26 cellular contexts compared by ENCODE assay signal in genomic region chr1:107145637-107146036, GRCh38. TPM values are rescaled to one million over a fixed set of nuclear protein-coding genes. Genes with fewer than 3 reads are reported as not detected.
"Had no signal": no experiment of that assay in that cellular context is flagged by ENCODE, and none has a peak within 500 bp of the region (broad histone marks: within the 10 kb centered on the region; RNA-seq: fewer than 3 reads in every experiment).

No MANE protein-coding gene starts in this region.

- FAIRE-seq: K562 had no signal

- DNase-seq: activated CD4-positive, alpha-beta T cell treated with anti-CD3 and anti-CD28 coated beads for 48 hours; activated CD4-positive, alpha-beta T cell treated with anti-CD3 and anti-CD28 coated beads, Interleukin-2, amount 50 U/mL, for 4 hours; activated CD4-positive, CD25-positive, alpha-beta regulatory T cell treated with anti-CD3 and anti-CD28 coated beads, Interleukin-2, amount 50 U/mL, for 72 hours; activated CD8-positive, alpha-beta memory T cell treated with anti-CD3 and anti-CD28 coated beads, Interleukin-2, amount 50 U/mL, for 48 hours; activated CD8-positive, alpha-beta T cell treated with anti-CD3 and anti-CD28 coated beads, Interleukin-2, amount 10 ng/mL, durations not matched to agents 7 days and 5 days; activated naive CD8-positive, alpha-beta T cell treated with anti-CD3 and anti-CD28 coated beads, Interleukin-2, amount 50 U/mL, for 24 hours; activated T-cell treated with anti-CD3 and anti-CD28 coated beads, Interleukin-2, amount 50 U/mL, for 1 hour; amniotic stem cell; body of pancreas; NCI-H1092; NCI-H1436; NCI-H187 treated with DMSO at 0.1 percent for 48 hours; NCI-H2081 treated with DMSO at 0.1 percent for 48 hours; NCI-H2171; NCI-H2227 treated with DMSO at 0.1 percent for 48 hours; NCI-H524; PC-9; SHP77 treated with DMSO at 0.1 percent for 48 hours; T-helper 17 cell; T-helper 9 cell had no signal

- H3K4me2 ChIP-seq: PC-9 had no signal

- H2AFZ ChIP-seq: PC-9 had no signal

- H3K27ac ChIP-seq: ascending aorta, body of pancreas, cardiac muscle cell, PC-9 had no signal

- H3K9me3 ChIP-seq: ascending aorta, body of pancreas had no signal

- ATAC-seq: activated CD8-positive, alpha-beta T cell treated with anti-CD3 and anti-CD28 coated beads, Interleukin-2, amount 10 ng/mL, durations not matched to agents 7 days and 5 days; activated naive CD4-positive, alpha-beta T cell treated with anti-CD3 and anti-CD28 coated beads, Interleukin-2, amount 50 U/mL, for 72 hours; activated naive CD8-positive, alpha-beta T cell treated with anti-CD3 and anti-CD28 coated beads, Interleukin-2, amount 50 U/mL, for 24 hours; body of pancreas; K562; T-helper 17 cell; WTC11 had no signal

- H3K4me3 ChIP-seq: ascending aorta, body of pancreas, cardiac muscle cell, K562, PC-9 had no signal

- H3K36me3 ChIP-seq: ascending aorta, cardiac muscle cell had no signal

RNA-seq across cellular contexts. Expression of gene NTNG1, which starts 4.8 kb away (rescaled TPM):
- total RNA-seq: activated CD8-positive, alpha-beta T cell treated with anti-CD3 and anti-CD28 coated beads, Interleukin-2, amount 10 ng/mL, durations not matched to agents 7 days and 5 days; ascending aorta; K562; PC-9; SK-MEL-5; T-helper 17 cell had no signal
- polyA plus RNA-seq: cardiac muscle cell, K562 had no signal
